8 cellular contexts compared by ENCODE assay signal in the genomic region with DNA sequence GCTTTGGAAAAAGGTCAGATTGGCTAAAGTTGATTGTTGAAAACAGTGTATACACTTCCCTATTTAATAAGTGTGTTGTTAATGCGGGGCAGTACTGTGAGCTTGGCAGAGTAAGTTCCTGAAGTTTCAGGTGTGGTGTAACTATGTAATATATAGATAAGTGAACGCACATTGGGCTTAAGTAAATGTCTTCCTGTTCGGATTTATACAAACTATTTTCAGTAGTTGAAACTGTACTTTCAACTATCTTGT. TPM values are rescaled to one million over a fixed set of nuclear protein-coding genes. Genes with fewer than 3 reads are reported as not detected.
DNase-seq lines count a peak whose midpoint lies in the region; ATAC-seq and TF ChIP-seq lines count a peak whose summit lies in the region.

No MANE protein-coding gene starts in this region.

- peaks cover 59% of the 10 kb centered on the region for H3K79me2 ChIP-seq in DOHH2 (ENCODE audit: control insufficient read depth, low read length)

- H4K20me1 ChIP-seq in DOHH2 (ENCODE audit: control insufficient read depth, insufficient read depth, low read depth, low read length), result peaks cover 24% of the 10 kb centered on the region; the same call in 1 of the 2 replicates

- WGBS in esophagus muscularis mucosa, result 11% methylated on average over 3 of the region's 3 CpGs

- H3K36me3 ChIP-seq in DOHH2 (ENCODE audit: control insufficient read depth, low read length) (peaks cover 60% of the 10 kb centered on the region), esophagus muscularis mucosa (peaks cover 17 to 60% (median 27%) of the 10 kb centered on the region in 4 donors)

- peak overlapping the region; percentile 100 for H3K27ac Mint-ChIP-seq in progenitor cell of endocrine pancreas

- no peak for TF ChIP-seq POLR2A in esophagus muscularis mucosa (IDR thresholded peaks at IDR 0.05; ENCODE audit: low read depth)

- H3K36me3 Mint-ChIP-seq in progenitor cell of endocrine pancreas (ENCODE audit: insufficient read depth), result peaks cover 39% of the 10 kb centered on the region

- DNase-seq in RWPE1 (ENCODE audit: low spot score) (no peak), esophagus muscularis mucosa (ENCODE audit: extremely low spot score) (no peak), progenitor cell of endocrine pancreas (ENCODE audit: low spot score, unreplicated experiment) (no peak), GOT3 (lab: John Stamatoyannopoulos, UW) (no peak), cortex of kidney (lab: John Stamatoyannopoulos, UW) (no peak)
- DNase-seq in stimulated activated CD4-positive, alpha-beta T cell treated with anti-CD3 and anti-CD28 coated beads, Interleukin-4, amount 100 ng/mL, for 1 hour, result no peak

- POLR2A ChIA-PET in RWPE1 (lab: Yijun Ruan, JAX; ENCODE audit: low non-redundant PET), result interaction anchor here (1.1 kb wide), 1 partner anchor 28 kb away, joined by 3 read pairs; no protein-coding TSS in a partner anchor

- peak overlapping the region; percentile 93 for H3K4me2 ChIP-seq in DOHH2 (ENCODE audit: low read length)

- peaks cover 56% of the 10 kb centered on the region for H3K4me1 ChIP-seq in DOHH2 (ENCODE audit: control insufficient read depth, low read length)
- peaks cover 25 to 60% (median 53%) of the 10 kb centered on the region in 4 donors for H3K4me1 ChIP-seq in esophagus muscularis mucosa

- peak overlapping the region; percentile 99 for H3K4me3 Mint-ChIP-seq in progenitor cell of endocrine pancreas (ENCODE audit: low read depth)

- H3K27me3 ChIP-seq in DOHH2 (ENCODE audit: control insufficient read depth, low read length) (no peaks in the 10 kb centered on the region), esophagus muscularis mucosa (no peaks in the 10 kb centered on the region)

- TF ChIP-seq CTCF in DOHH2 (IDR thresholded peaks at IDR 0.05; ENCODE audit: low read depth, low read length, poor library complexity, severe bottlenecking) (no peak), RWPE1 (conservative IDR thresholded peaks at IDR 0.05; ENCODE audit: low read depth) (no peak), esophagus muscularis mucosa (IDR thresholded peaks at IDR 0.05) (no peak), progenitor cell of endocrine pancreas (IDR thresholded peaks at IDR 0.05; ENCODE audit: unreplicated experiment) (no peak)

- intact Hi-C loops in esophagus muscularis mucosa (cut with DNase I), result loop anchor here (5.0 kb wide), 2 partner anchors 153 to 437 kb away; a partner anchor contains a TSS

- CTCF ChIA-PET in RWPE1 (lab: Yijun Ruan, JAX), result interaction anchor here (0.6 to 1.1 kb wide), 2 partner anchors 45 to 874 kb away, joined by 3 to 5 read pairs; no protein-coding TSS in a partner anchor

- no peaks in the 10 kb centered on the region for H3K9me3 ChIP-seq in DOHH2 (ENCODE audit: control insufficient read depth, insufficient read depth, low read length)
- no peaks in the 10 kb centered on the region for H3K9me3 ChIP-seq in esophagus muscularis mucosa

- peaks cover 35% of the 10 kb centered on the region for H3K4me1 Mint-ChIP-seq in progenitor cell of endocrine pancreas (ENCODE audit: low read depth)

- ATAC-seq in GM18519 (IDR thresholded peaks at IDR 0.05; ENCODE audit: low FRiP score, unreplicated experiment), result no peak

- peaks cover 43% of the 10 kb centered on the region for H3F3A ChIP-seq in DOHH2 (ENCODE audit: control insufficient read depth, insufficient read depth)

- H3K27ac ChIP-seq in DOHH2 (ENCODE audit: low read depth, low read length), result peak overlapping the region; percentile 94
- peak overlapping the region; percentile 95 for H3K27ac ChIP-seq in RWPE1
- H3K27ac ChIP-seq in esophagus muscularis mucosa (replicated peaks in 1 of 4), result peak overlapping the region; percentile 92 to 99 (median 97)

- H3K9me2 ChIP-seq in DOHH2 (replicated peaks; ENCODE audit: control insufficient read depth, low read length), result no peaks in the 10 kb centered on the region

- H3K27me3 Mint-ChIP-seq in progenitor cell of endocrine pancreas, result no peaks in the 10 kb centered on the region

- H3K9me3 Mint-ChIP-seq in progenitor cell of endocrine pancreas (ENCODE audit: low read depth), result no peaks in the 10 kb centered on the region

- H3K4me3 ChIP-seq in DOHH2 (ENCODE audit: low read length), result peak overlapping the region; percentile 96
- peak overlapping the region; percentile 92 to 99 (median 96) for H3K4me3 ChIP-seq in esophagus muscularis mucosa

- TF ChIP-seq EP300 in esophagus muscularis mucosa (IDR thresholded peaks at IDR 0.05), result no peak

RNA-seq across cellular contexts. Expression of a gene that starts 0.9 kb away (rescaled TPM):
- total RNA-seq in esophagus muscularis mucosa (1 to 10 TPM; 6.1 to 9.3 (median 7.0) TPM), progenitor cell of endocrine pancreas (12.2 and 14.3 TPM in 2 replicates)

RNA-seq across cellular contexts. Expression of a gene that starts 1.2 kb away (rescaled TPM):
- total RNA-seq in esophagus muscularis mucosa, result 100 to 1,000 TPM; 138 to 375 (median 203) TPM
- 352 and 423 TPM in 2 replicates for total RNA-seq in progenitor cell of endocrine pancreas

RNA-seq across cellular contexts. Expression of a gene that starts 44.4 kb away (rescaled TPM):
- total RNA-seq in esophagus muscularis mucosa, result 1 to 10 TPM; 3.6 to 7.1 (median 5.8) TPM
- 11.6 and 12.0 TPM in 2 replicates for total RNA-seq in progenitor cell of endocrine pancreas

RNA-seq across cellular contexts. Expression of a gene that starts 44.6 kb away (rescaled TPM):
- total RNA-seq in esophagus muscularis mucosa (1 to 10 TPM; 5.5 to 9.1 (median 7.7) TPM), progenitor cell of endocrine pancreas (20.2 and 21.1 TPM in 2 replicates)

RNA-seq across cellular contexts. Expression of a gene that starts 48.1 kb away (rescaled TPM):
- total RNA-seq in esophagus muscularis mucosa (not detected), progenitor cell of endocrine pancreas (0.31 TPM in 1 of 2 replicates, not detected in the other)
